Comparison of ENCODE assay signal across 14 cellular contexts in the genomic region with DNA sequence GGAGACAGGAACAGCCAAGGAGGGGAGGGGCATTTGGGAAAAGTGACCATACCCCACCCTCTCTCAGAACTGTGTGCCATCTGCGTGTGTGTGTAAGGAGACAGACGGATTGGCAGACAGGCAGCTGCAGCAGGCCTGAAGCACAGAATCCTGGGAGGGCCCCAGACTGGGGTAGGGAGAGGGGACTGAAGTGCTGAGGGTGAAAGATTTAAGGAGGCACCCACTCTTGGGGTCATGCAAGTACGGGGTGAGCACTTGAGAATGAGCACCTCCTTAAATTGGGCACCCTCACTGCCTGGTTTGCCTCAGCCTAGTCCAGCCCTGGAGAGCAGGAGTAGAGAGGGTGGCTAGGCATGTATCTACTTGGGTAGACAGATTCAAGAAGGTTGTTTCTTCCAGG.
"Had no signal": no experiment of that assay in that cellular context is flagged by ENCODE, and none has a peak within 500 bp of the region (broad histone marks: within the 10 kb centered on the region; RNA-seq: fewer than 3 reads in every experiment).

No MANE protein-coding gene starts in this region.

- H3K36me3 ChIP-seq: cardiac muscle cell, gastroesophageal sphincter, heart right ventricle, left lung, ovary, thyroid gland had no signal

- H3K4me1 ChIP-seq: gastroesophageal sphincter, heart right ventricle, left lung, psoas muscle, thyroid gland had no signal

- H3K9me3 ChIP-seq: gastroesophageal sphincter, left lung, ovary, psoas muscle, thyroid gland had no signal

- H3K27me3 ChIP-seq: cardiac muscle cell, gastroesophageal sphincter, heart right ventricle, left lung, ovary, thyroid gland had no signal

- H3K4me3 ChIP-seq: cardiac muscle cell, gastroesophageal sphincter, heart right ventricle, left lung, ovary, psoas muscle, thyroid gland had no signal

- DNase-seq: activated CD4-positive, alpha-beta T cell treated with anti-CD3 and anti-CD28 coated beads, Interleukin-2, amount 50 U/mL, for 48 hours; activated T-cell treated with anti-CD3 and anti-CD28 coated beads for 4 hours; effector CD8-positive, alpha-beta T cell; heart right ventricle; left lung; ovary; psoas muscle; right cardiac atrium; stimulated activated CD4-positive, alpha-beta T cell treated with anti-CD3 and anti-CD28 coated beads, Interleukin-2, amount 100 ng/mL, for 24 hours; stimulated activated naive CD4-positive, alpha-beta T cell treated with Interleukin-2 at 50 U/mL for 16 hours; thyroid gland had no signal

- H3K27ac ChIP-seq: cardiac muscle cell, gastroesophageal sphincter, heart right ventricle, left lung, ovary, psoas muscle, thyroid gland had no signal

- ATAC-seq: esophagus mucosa, gastroesophageal sphincter, heart right ventricle, left lung, psoas muscle, right cardiac atrium had no signal
